In the genomic region with DNA sequence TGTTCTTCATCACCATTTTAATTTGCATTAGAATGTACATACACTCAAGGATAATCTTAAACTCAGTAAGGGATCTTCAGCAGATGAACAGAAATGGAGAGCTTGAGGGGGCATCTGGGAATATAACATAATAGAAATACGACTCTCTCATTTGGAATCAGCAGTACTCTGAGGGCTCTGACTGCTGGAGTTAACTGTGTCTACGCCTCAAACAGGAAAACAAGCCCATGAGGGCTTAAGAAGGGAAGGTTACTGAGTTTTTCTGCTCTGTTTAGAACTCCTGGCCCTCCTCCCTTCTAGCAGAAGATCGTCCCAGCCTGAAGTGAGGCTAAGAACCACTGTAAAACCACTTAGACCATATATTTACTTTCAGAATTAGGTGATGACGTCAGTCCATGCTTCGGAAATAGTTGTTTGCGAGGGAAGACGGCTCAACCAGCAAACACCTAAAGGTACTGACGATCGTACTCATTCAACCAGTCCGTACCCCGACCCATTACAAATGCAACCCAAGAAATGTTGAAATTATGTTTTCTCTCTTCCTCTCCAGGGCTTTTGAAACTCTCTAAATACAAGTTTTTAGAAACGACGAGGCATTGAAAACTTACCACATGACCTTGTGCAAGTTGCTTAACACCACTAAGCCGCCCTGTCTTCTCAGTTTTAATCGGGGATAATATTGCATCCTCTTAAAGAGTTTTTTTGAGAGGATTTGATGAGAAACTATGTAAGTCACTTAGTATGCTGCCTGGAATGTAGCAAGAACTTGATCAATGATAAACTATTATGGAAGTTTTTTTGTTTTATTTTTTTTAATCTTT, we compare ENCODE assay signal across 1 cellular context.
TF ChIP-seq lines count a peak whose summit lies in the region.

No MANE protein-coding gene starts in this region.

TF ChIP-seq in HepG2, 621 proteins besides CTCF, POLR2A, EP300 and RAD21 (continued from another document):
- TF ChIP-seq, protein P1, sequence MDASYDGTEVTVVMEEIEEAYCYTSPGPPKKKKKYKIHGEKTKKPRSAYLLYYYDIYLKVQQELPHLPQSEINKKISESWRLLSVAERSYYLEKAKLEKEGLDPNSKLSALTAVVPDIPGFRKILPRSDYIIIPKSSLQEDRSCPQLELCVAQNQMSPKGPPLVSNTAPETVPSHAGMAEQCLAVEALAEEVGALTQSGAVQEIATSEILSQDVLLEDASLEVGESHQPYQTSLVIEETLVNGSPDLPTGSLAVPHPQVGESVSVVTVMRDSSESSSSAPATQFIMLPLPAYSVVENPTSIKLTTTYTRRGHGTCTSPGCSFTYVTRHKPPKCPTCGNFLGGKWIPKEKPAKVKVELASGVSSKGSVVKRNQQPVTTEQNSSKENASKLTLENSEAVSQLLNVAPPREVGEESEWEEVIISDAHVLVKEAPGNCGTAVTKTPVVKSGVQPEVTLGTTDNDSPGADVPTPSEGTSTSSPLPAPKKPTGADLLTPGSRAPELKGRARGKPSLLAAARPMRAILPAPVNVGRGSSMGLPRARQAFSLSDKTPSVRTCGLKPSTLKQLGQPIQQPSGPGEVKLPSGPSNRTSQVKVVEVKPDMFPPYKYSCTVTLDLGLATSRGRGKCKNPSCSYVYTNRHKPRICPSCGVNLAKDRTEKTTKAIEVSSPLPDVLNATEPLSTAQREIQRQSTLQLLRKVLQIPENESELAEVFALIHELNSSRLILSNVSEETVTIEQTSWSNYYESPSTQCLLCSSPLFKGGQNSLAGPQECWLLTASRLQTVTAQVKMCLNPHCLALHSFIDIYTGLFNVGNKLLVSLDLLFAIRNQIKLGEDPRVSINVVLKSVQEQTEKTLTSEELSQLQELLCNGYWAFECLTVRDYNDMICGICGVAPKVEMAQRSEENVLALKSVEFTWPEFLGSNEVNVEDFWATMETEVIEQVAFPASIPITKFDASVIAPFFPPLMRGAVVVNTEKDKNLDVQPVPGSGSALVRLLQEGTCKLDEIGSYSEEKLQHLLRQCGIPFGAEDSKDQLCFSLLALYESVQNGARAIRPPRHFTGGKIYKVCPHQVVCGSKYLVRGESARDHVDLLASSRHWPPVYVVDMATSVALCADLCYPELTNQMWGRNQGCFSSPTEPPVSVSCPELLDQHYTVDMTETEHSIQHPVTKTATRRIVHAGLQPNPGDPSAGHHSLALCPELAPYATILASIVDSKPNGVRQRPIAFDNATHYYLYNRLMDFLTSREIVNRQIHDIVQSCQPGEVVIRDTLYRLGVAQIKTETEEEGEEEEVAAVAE (CRISPR knock-in tag; IDR thresholded peaks at IDR 0.05; ENCODE audit: borderline replicate concordance) = 0 out of 2 replicates have a peak, but pooled peaks have one; percentile 44
- TF ChIP-seq, protein P2, sequence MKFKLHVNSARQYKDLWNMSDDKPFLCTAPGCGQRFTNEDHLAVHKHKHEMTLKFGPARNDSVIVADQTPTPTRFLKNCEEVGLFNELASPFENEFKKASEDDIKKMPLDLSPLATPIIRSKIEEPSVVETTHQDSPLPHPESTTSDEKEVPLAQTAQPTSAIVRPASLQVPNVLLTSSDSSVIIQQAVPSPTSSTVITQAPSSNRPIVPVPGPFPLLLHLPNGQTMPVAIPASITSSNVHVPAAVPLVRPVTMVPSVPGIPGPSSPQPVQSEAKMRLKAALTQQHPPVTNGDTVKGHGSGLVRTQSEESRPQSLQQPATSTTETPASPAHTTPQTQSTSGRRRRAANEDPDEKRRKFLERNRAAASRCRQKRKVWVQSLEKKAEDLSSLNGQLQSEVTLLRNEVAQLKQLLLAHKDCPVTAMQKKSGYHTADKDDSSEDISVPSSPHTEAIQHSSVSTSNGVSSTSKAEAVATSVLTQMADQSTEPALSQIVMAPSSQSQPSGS (CRISPR knock-in tag; IDR thresholded peaks at IDR 0.05) = peak; percentile 51; the same call in 1 of the 2 replicates
- TF ChIP-seq GATAD2A (CRISPR knock-in tag; IDR thresholded peaks at IDR 0.05) (0 out of 2 replicates have a peak, but pooled peaks have one; percentile 14), EEA1 (CRISPR knock-in tag; IDR thresholded peaks at IDR 0.05; ENCODE audit: borderline replicate concordance) (no peak), CEBPB (IDR thresholded peaks at IDR 0.05; ENCODE audit: borderline replicate concordance, low read depth, low read length) (0 out of 2 replicates have a peak, but pooled peaks have one; percentile 37), ZNF652 (CRISPR knock-in tag; IDR thresholded peaks at IDR 0.05; ENCODE audit: borderline replicate concordance, low read depth) (peak; percentile 53; the same call in 1 of the 2 replicates), CREB1 (IDR thresholded peaks at IDR 0.05) (peak; percentile 97), CREB1 (CRISPR knock-in tag; IDR thresholded peaks at IDR 0.05) (peak; percentile 85), ATF1 (CRISPR knock-in tag; IDR thresholded peaks at IDR 0.05) (peak; percentile 64; the same call in 1 of the 2 replicates), ZNF747 (CRISPR knock-in tag; IDR thresholded peaks at IDR 0.05; ENCODE audit: borderline replicate concordance) (no peak), ZNF607 (CRISPR knock-in tag; IDR thresholded peaks at IDR 0.05; ENCODE audit: borderline replicate concordance) (0 out of 2 replicates have a peak, but pooled peaks have one; percentile 29), ATF7 (IDR thresholded peaks at IDR 0.05) (peak; percentile 98), ATF7 (CRISPR knock-in tag; IDR thresholded peaks at IDR 0.05) (no peak), CBX2 (IDR thresholded peaks at IDR 0.05; ENCODE audit: low read depth, low read length) (no peak), CBX2 (CRISPR knock-in tag; IDR thresholded peaks at IDR 0.05; ENCODE audit: low read depth) (no peak), NFIB (CRISPR knock-in tag; IDR thresholded peaks at IDR 0.05; ENCODE audit: borderline replicate concordance) (no peak), FOSL2 (CRISPR knock-in tag; IDR thresholded peaks at IDR 0.05) (peak; percentile 31; the same call in 1 of the 2 replicates), CREM (IDR thresholded peaks at IDR 0.05) (peak; percentile 48), CREM (CRISPR knock-in tag; IDR thresholded peaks at IDR 0.05) (no peak)
- TF ChIP-seq, protein P3, sequence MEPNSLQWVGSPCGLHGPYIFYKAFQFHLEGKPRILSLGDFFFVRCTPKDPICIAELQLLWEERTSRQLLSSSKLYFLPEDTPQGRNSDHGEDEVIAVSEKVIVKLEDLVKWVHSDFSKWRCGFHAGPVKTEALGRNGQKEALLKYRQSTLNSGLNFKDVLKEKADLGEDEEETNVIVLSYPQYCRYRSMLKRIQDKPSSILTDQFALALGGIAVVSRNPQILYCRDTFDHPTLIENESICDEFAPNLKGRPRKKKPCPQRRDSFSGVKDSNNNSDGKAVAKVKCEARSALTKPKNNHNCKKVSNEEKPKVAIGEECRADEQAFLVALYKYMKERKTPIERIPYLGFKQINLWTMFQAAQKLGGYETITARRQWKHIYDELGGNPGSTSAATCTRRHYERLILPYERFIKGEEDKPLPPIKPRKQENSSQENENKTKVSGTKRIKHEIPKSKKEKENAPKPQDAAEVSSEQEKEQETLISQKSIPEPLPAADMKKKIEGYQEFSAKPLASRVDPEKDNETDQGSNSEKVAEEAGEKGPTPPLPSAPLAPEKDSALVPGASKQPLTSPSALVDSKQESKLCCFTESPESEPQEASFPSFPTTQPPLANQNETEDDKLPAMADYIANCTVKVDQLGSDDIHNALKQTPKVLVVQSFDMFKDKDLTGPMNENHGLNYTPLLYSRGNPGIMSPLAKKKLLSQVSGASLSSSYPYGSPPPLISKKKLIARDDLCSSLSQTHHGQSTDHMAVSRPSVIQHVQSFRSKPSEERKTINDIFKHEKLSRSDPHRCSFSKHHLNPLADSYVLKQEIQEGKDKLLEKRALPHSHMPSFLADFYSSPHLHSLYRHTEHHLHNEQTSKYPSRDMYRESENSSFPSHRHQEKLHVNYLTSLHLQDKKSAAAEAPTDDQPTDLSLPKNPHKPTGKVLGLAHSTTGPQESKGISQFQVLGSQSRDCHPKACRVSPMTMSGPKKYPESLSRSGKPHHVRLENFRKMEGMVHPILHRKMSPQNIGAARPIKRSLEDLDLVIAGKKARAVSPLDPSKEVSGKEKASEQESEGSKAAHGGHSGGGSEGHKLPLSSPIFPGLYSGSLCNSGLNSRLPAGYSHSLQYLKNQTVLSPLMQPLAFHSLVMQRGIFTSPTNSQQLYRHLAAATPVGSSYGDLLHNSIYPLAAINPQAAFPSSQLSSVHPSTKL (CRISPR knock-in tag; IDR thresholded peaks at IDR 0.05) = peak; percentile 15; the same call in 1 of the 2 replicates
- TF ChIP-seq, protein P4, sequence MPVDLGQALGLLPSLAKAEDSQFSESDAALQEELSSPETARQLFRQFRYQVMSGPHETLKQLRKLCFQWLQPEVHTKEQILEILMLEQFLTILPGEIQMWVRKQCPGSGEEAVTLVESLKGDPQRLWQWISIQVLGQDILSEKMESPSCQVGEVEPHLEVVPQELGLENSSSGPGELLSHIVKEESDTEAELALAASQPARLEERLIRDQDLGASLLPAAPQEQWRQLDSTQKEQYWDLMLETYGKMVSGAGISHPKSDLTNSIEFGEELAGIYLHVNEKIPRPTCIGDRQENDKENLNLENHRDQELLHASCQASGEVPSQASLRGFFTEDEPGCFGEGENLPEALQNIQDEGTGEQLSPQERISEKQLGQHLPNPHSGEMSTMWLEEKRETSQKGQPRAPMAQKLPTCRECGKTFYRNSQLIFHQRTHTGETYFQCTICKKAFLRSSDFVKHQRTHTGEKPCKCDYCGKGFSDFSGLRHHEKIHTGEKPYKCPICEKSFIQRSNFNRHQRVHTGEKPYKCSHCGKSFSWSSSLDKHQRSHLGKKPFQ (CRISPR knock-in tag; IDR thresholded peaks at IDR 0.05; ENCODE audit: insufficient replicate concordance) = peak; percentile 25
- TF ChIP-seq, protein P5, sequence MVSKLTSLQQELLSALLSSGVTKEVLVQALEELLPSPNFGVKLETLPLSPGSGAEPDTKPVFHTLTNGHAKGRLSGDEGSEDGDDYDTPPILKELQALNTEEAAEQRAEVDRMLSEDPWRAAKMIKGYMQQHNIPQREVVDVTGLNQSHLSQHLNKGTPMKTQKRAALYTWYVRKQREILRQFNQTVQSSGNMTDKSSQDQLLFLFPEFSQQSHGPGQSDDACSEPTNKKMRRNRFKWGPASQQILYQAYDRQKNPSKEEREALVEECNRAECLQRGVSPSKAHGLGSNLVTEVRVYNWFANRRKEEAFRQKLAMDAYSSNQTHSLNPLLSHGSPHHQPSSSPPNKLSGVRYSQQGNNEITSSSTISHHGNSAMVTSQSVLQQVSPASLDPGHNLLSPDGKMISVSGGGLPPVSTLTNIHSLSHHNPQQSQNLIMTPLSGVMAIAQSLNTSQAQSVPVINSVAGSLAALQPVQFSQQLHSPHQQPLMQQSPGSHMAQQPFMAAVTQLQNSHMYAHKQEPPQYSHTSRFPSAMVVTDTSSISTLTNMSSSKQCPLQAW (CRISPR knock-in tag; IDR thresholded peaks at IDR 0.05) = 0 out of 2 replicates have a peak, but pooled peaks have one; percentile 30
- TF ChIP-seq, protein P6, sequence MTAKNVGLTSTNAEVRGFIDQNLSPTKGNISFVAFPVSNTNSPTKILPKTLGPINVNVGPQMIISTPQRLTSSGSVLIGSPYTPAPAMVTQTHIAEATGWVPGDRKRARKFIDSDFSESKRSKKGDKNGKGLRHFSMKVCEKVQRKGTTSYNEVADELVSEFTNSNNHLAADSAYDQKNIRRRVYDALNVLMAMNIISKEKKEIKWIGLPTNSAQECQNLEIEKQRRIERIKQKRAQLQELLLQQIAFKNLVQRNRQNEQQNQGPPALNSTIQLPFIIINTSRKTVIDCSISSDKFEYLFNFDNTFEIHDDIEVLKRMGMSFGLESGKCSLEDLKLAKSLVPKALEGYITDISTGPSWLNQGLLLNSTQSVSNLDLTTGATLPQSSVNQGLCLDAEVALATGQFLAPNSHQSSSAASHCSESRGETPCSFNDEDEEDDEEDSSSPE (CRISPR knock-in tag; IDR thresholded peaks at IDR 0.05) = peak; percentile 52; the same call in 1 of the 2 replicates
- TF ChIP-seq, protein P7, sequence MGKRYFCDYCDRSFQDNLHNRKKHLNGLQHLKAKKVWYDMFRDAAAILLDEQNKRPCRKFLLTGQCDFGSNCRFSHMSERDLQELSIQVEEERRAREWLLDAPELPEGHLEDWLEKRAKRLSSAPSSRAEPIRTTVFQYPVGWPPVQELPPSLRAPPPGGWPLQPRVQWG (CRISPR knock-in tag; IDR thresholded peaks at IDR 0.05; ENCODE audit: borderline replicate concordance, low read depth) = no peak
